ENCODE assay signal across 29 cellular contexts in the genomic region with DNA sequence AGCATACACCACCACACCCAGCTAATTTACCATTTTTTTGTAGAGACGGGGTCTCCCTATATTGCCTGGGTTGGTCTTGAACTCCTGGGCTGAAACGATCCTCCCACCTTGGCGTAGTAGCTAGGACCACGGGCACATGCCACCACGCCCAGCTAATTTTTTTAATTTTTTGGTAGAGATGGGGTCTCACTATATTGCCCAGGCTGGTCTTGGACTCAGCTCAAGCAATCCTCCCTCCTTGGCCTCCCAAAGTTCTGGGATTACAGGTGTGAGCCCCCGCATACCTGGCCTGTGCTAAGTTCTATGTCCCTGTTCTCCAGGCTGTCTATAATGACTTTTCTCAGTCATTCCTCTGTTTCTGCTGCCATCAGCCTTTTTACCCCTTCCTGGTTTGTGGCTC. TPM values are rescaled to one million over a fixed set of nuclear protein-coding genes. Genes with fewer than 3 reads are reported as not detected.
"Had no signal": no experiment of that assay in that cellular context is flagged by ENCODE, and none has a peak within 500 bp of the region (broad histone marks: within the 10 kb centered on the region; RNA-seq: fewer than 3 reads in every experiment).

No MANE protein-coding gene starts in this region.

- H3K4me2 ChIP-seq: smooth muscle cell had no signal

- H3K36me3 ChIP-seq: ovary, transverse colon, uterus had no signal

- DNase-seq: nephron progenitor cell; occipital lobe; ovary; posterior cingulate gyrus; psoas muscle; spleen; stimulated activated CD4-positive, alpha-beta T cell treated with anti-CD3 and anti-CD28 coated beads, Interleukin-12 subunit alpha, Interleukin-12 subunit beta, amount 100 ng/mL, for 4 hours; stimulated activated CD4-positive, alpha-beta T cell treated with anti-CD3 and anti-CD28 coated beads, Interleukin-1b, Interleukin-23, amount 100 ng/mL, for 48 hours; stimulated activated CD4-positive, alpha-beta T cell treated with anti-CD3 and anti-CD28 coated beads, Interleukin-4, amount 100 ng/mL, for 1 hour; stimulated activated CD4-positive, alpha-beta T cell treated with anti-CD3 and anti-CD28 coated beads, Interleukin-4, amount 100 ng/mL, for 4 hours; stimulated activated CD8-positive, alpha-beta memory T cell treated with anti-CD3 and anti-CD28 coated beads, Interleukin-4, amount 100 ng/mL, for 48 hours; stimulated activated naive CD4-positive, alpha-beta T cell; stimulated activated naive CD8-positive, alpha-beta T cell treated with anti-CD3 and anti-CD28 coated beads, Interleukin-15, amount 100 ng/mL, for 72 hours; stimulated activated naive CD8-positive, alpha-beta T cell treated with anti-CD3 and anti-CD28 coated beads, Interleukin-15, Interleukin-2, amounts not matched to agents 100 U/mL and 50 U/mL, for 24 hours; substantia nigra; testis; tibial artery; transverse colon; upper lobe of right lung; uterus had no signal

- H3K4me1 ChIP-seq: parathyroid adenoma, psoas muscle, spleen, suprapubic skin, testis, tibial artery, transverse colon, upper lobe of right lung, uterus had no signal

- H3K9me3 ChIP-seq: ovary, psoas muscle, spleen, suprapubic skin, testis, tibial artery, transverse colon, upper lobe of right lung, uterus had no signal

- H2AFZ ChIP-seq: parathyroid adenoma had no signal

- H3K4me3 ChIP-seq: ovary, psoas muscle, skin epidermis, smooth muscle cell, spleen, suprapubic skin, testis, tibial artery, transverse colon, upper lobe of right lung, uterus had no signal

- H3K27ac ChIP-seq: ovary, parathyroid adenoma, psoas muscle, skin epidermis, spleen, suprapubic skin, testis, tibial artery, transverse colon, upper lobe of right lung, uterus had no signal

- ATAC-seq: naive thymus-derived CD8-positive, alpha-beta T cell; natural killer cell treated with Interleukin-12 subunit alpha and Interleukin-12 subunit beta and Interleukin-15 and Interleukin-18, amount 100 ng/mL, for 72 hours; psoas muscle; right cardiac atrium; sciatic nerve; stimulated activated memory B cell treated with anti-CD40 and anti-IgM and Interleukin-4, amounts not matched to agents 10 μg/mL and 1 μg/mL and 100 μg/mL, for 72 hours; stimulated activated naive CD8-positive, alpha-beta T cell treated with anti-CD3 and anti-CD28 coated beads, Interleukin-15, amount 100 ng/mL, for 72 hours; stimulated activated naive CD8-positive, alpha-beta T cell treated with anti-CD3 and anti-CD28 coated beads, Interleukin-15, Interleukin-2, amounts not matched to agents 100 U/mL and 50 U/mL, for 24 hours; upper lobe of right lung had no signal

- H3K79me2 ChIP-seq: parathyroid adenoma had no signal

- H3K27me3 ChIP-seq: ovary, suprapubic skin, testis, tibial artery, transverse colon, upper lobe of right lung, uterus had no signal

- H3K9ac ChIP-seq: parathyroid adenoma had no signal

RNA-seq across cellular contexts. Expression of gene ASS1, which starts 41.3 kb away (rescaled TPM):
- total RNA-seq: naive thymus-derived CD8-positive, alpha-beta T cell; natural killer cell treated with Interleukin-12 subunit alpha and Interleukin-12 subunit beta and Interleukin-15 and Interleukin-18, amount 100 ng/mL, for 72 hours had no signal
- polyA plus RNA-seq: naive thymus-derived CD8-positive, alpha-beta T cell had no signal
